Comparison of ENCODE assay signal across 1 cellular context in genomic region chr5:91390268-91390667, GRCh38.
TF ChIP-seq lines count a peak whose summit lies in the region.

No MANE protein-coding gene starts in this region.

TF ChIP-seq in HCT116, 20 proteins besides CTCF, POLR2A, EP300 and RAD21 (continued from another document):
- TF ChIP-seq ZBTB33 (IDR thresholded peaks at IDR 0.05; ENCODE audit: extremely low read depth, insufficient replicate concordance, low read length) (no peak), ZFX (IDR thresholded peaks at IDR 0.05) (no peak), SP1 (IDR thresholded peaks at IDR 0.05; ENCODE audit: low read depth) (no peak), SIN3A (IDR thresholded peaks at IDR 0.05; ENCODE audit: low read depth) (no peak), EZH2phosphoT487 (IDR thresholded peaks at IDR 0.05; ENCODE audit: borderline replicate concordance) (no peak), ELF1 (IDR thresholded peaks at IDR 0.05; ENCODE audit: borderline replicate concordance, low read depth) (no peak), SRF (IDR thresholded peaks at IDR 0.05; ENCODE audit: low read depth) (no peak)
- TF ChIP-seq, protein P1, sequence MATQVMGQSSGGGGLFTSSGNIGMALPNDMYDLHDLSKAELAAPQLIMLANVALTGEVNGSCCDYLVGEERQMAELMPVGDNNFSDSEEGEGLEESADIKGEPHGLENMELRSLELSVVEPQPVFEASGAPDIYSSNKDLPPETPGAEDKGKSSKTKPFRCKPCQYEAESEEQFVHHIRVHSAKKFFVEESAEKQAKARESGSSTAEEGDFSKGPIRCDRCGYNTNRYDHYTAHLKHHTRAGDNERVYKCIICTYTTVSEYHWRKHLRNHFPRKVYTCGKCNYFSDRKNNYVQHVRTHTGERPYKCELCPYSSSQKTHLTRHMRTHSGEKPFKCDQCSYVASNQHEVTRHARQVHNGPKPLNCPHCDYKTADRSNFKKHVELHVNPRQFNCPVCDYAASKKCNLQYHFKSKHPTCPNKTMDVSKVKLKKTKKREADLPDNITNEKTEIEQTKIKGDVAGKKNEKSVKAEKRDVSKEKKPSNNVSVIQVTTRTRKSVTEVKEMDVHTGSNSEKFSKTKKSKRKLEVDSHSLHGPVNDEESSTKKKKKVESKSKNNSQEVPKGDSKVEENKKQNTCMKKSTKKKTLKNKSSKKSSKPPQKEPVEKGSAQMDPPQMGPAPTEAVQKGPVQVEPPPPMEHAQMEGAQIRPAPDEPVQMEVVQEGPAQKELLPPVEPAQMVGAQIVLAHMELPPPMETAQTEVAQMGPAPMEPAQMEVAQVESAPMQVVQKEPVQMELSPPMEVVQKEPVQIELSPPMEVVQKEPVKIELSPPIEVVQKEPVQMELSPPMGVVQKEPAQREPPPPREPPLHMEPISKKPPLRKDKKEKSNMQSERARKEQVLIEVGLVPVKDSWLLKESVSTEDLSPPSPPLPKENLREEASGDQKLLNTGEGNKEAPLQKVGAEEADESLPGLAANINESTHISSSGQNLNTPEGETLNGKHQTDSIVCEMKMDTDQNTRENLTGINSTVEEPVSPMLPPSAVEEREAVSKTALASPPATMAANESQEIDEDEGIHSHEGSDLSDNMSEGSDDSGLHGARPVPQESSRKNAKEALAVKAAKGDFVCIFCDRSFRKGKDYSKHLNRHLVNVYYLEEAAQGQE (IDR thresholded peaks at IDR 0.05; ENCODE audit: low read depth) = no peak
TF ChIP-seq in HCT116: peak in this region for 0.
